In genomic region chr4:25376754-25377571, GRCh38 we compare ENCODE assay signal across 8 cellular contexts. TPM values are rescaled to one million over a fixed set of nuclear protein-coding genes. Genes with fewer than 3 reads are reported as not detected.
DNase-seq lines count a peak whose midpoint lies in the region; ATAC-seq and TF ChIP-seq lines count a peak whose summit lies in the region.

Gene ANAPC4 (plus strand): TSS chr4:25377263. CDS start chr4:25377428, 165 bp downstream.

- H3K27me3 Mint-ChIP-seq in effector memory CD8-positive, alpha-beta T cell = no peaks in the 10 kb centered on the region
- H3K27me3 Mint-ChIP-seq in memory B cell = no peaks in the 10 kb centered on the region

- DNase-seq in CMK (ENCODE audit: low read depth) = peak; percentile 80
- DNase-seq in GM20000 (ENCODE audit: low spot score) = peak; percentile 99
- DNase-seq in HS-5 (ENCODE audit: low read depth) = peak; percentile 50
- peak; percentile 86 to 98 for DNase-seq in NOMO-1 (lab: John Stamatoyannopoulos, UW; ENCODE audit: unreplicated experiment in 2 of 2)
- DNase-seq in effector memory CD8-positive, alpha-beta T cell = peak; percentile 92 to 96 (median 94)
- peak; percentile 89 to 94 for DNase-seq in memory B cell (ENCODE audit: low spot score in 2 of 2)
- DNase-seq in stimulated activated CD8-positive, alpha-beta memory T cell treated with anti-CD3 and anti-CD28 coated beads, Interleukin-12 subunit alpha, Interleukin-12 subunit beta, amount 100 ng/mL, for 1 hour (ENCODE audit: low read depth) = peak; percentile 95

- ATAC-seq in effector memory CD8-positive, alpha-beta T cell (replicated peaks) = peak; percentile 94
- peak; percentile 97 for ATAC-seq in memory B cell (ENCODE audit: low read depth)

- H3K4me3 Mint-ChIP-seq in effector memory CD8-positive, alpha-beta T cell = no peak within 1 kb of the TSS
- H3K4me3 Mint-ChIP-seq in memory B cell = no peak within 1 kb of the TSS

- CTCF ChIA-PET in activated CD8-positive, alpha-beta memory T cell treated with anti-CD3 and anti-CD28 coated beads for 36 hours (lab: Charles Lee) = interaction anchor here (1.1 to 1.8 kb wide), 2 partner anchors 64 to 142 kb away, joined by 3 to 8 read pairs; partner anchors contain the start of gene ZCCHC4

- TF ChIP-seq CTCF in GM20000 (IDR thresholded peaks at IDR 0.05; ENCODE audit: extremely low read depth, missing control alignments) = no peak

- POLR2A ChIA-PET in activated CD8-positive, alpha-beta memory T cell treated with anti-CD3 and anti-CD28 coated beads for 36 hours (lab: Charles Lee) = interaction anchor here (0.6 to 1.8 kb wide), 4 partner anchors 9 to 825 kb away, joined by 3 to 9 read pairs (median 5); partner anchors contain the start of genes SEPSECS and ZCCHC4

- H3K4me1 Mint-ChIP-seq in effector memory CD8-positive, alpha-beta T cell (ENCODE audit: low read depth in 2 of 2) = peaks cover 7 to 8% of the 10 kb centered on the region in 2 donors
- H3K4me1 Mint-ChIP-seq in memory B cell = peaks cover 3% of the 10 kb centered on the region

- no peaks in the 10 kb centered on the region for H3K9me3 Mint-ChIP-seq in effector memory CD8-positive, alpha-beta T cell
- H3K9me3 Mint-ChIP-seq in memory B cell = no peaks in the 10 kb centered on the region

- peak within 1 kb of the TSS in 1 of 2 donors; percentile 64 for H3K27ac Mint-ChIP-seq in effector memory CD8-positive, alpha-beta T cell
- H3K27ac Mint-ChIP-seq in memory B cell = peak within 1 kb of the TSS; percentile 87

- peaks cover 14% of the 10 kb centered on the region for H3K36me3 Mint-ChIP-seq in effector memory CD8-positive, alpha-beta T cell (ENCODE audit: insufficient read depth)
- peaks cover 6% of the 10 kb centered on the region for H3K36me3 Mint-ChIP-seq in memory B cell

RNA-seq across cellular contexts. Expression of gene ANAPC4, which starts in this region (rescaled TPM):
- 10 to 100 TPM; 33.4 to 37.6 TPM for total RNA-seq in activated CD8-positive, alpha-beta memory T cell treated with anti-CD3 and anti-CD28 coated beads for 36 hours

Comparison
In these comparisons a context has a peak if more than half of its experiments do, and no peak if none do; other contexts are left out.
1. Peak in every context shown above with its lines: DNase-seq and ATAC-seq.